17 cellular contexts compared by ENCODE assay signal in genomic region chr9:96514825-96515218, GRCh38.
DNase-seq lines count a peak whose midpoint lies in the region; ATAC-seq and TF ChIP-seq lines count a peak whose summit lies in the region.
"Had no signal": no experiment of that assay in that cellular context is flagged by ENCODE, and none has a peak within 500 bp of the region (broad histone marks: within the 10 kb centered on the region; RNA-seq: fewer than 3 reads in every experiment).

No MANE protein-coding gene starts in this region.

- CTCF ChIA-PET in mammary epithelial cell (lab: Charles Lee; ENCODE audit: low non-redundant PET): no interaction called here

- no peaks in the 10 kb centered on the region for H3K27me3 ChIP-seq in breast epithelium
- no peaks in the 10 kb centered on the region for H3K27me3 ChIP-seq in mammary epithelial cell (ENCODE audit: insufficient read depth, low read length)
- H3K27me3 ChIP-seq in fibroblast of lung (ENCODE audit: control insufficient read depth, insufficient read depth, low read length): no peaks in the 10 kb centered on the region
- no peaks in the 10 kb centered on the region for H3K27me3 ChIP-seq in psoas muscle (ENCODE audit: insufficient read depth in 3 of 3, low read length in 2 of 3)
- H3K27me3 ChIP-seq in upper lobe of right lung: no peaks in the 10 kb centered on the region
- H3K27me3 ChIP-seq: pancreas had no signal

- H4K20me1 ChIP-seq in mammary epithelial cell (ENCODE audit: insufficient read depth, low read length): no peaks in the 10 kb centered on the region
- H4K20me1 ChIP-seq in fibroblast of lung (ENCODE audit: control insufficient read depth, extremely low read depth, insufficient read depth, low read length): no peaks in the 10 kb centered on the region

- H3K36me3 ChIP-seq in breast epithelium: no peaks in the 10 kb centered on the region
- H3K36me3 ChIP-seq in mammary epithelial cell (ENCODE audit: insufficient read depth, low read length): peaks cover 2% of the 10 kb centered on the region
- peaks cover 1% of the 10 kb centered on the region for H3K36me3 ChIP-seq in fibroblast of lung (ENCODE audit: control insufficient read depth, insufficient read depth, low read length)
- H3K36me3 ChIP-seq in psoas muscle (ENCODE audit: insufficient read depth in 1 of 2, low read depth in 1 of 2): peaks cover 0 to 6% of the 10 kb centered on the region in 2 donors
- H3K36me3 ChIP-seq in upper lobe of right lung: peaks cover 4% of the 10 kb centered on the region

- no TSS peak for BruUV-seq in mammary epithelial cell (replicated peaks; lab: Mats Ljungman, UMichigan)

- TF ChIP-seq POLR2A in breast epithelium (IDR thresholded peaks at IDR 0.05): no peak

- in situ Hi-C loops in mammary epithelial cell (cut with MboI; ENCODE audit: low sequenced_read_pairs in 2 of 2): no loop called here

- H3K9ac ChIP-seq in mammary epithelial cell (ENCODE audit: insufficient read depth, low read length): no peak overlapping the region
- H3K9ac ChIP-seq in fibroblast of lung (ENCODE audit: insufficient read depth, low read length): peak overlapping the region; percentile 21

- TF ChIP-seq CTCF in breast epithelium (IDR thresholded peaks at IDR 0.05): no peak
- TF ChIP-seq CTCF in mammary epithelial cell (conservative IDR thresholded peaks at IDR 0.05 in 1 of 2, IDR thresholded peaks at IDR 0.05 in 1 of 2; ENCODE audit: extremely low read depth in 1 of 2, insufficient read depth in 1 of 2, low read depth in 1 of 2, low read length in 2 of 2): no peak
- no peak for TF ChIP-seq CTCF in fibroblast of lung (conservative IDR thresholded peaks at IDR 0.05 in 1 of 2, IDR thresholded peaks at IDR 0.05 in 1 of 2; ENCODE audit: low read depth in 1 of 2, low read length in 2 of 2)
- no peak for TF ChIP-seq CTCF in psoas muscle (IDR thresholded peaks at IDR 0.05)
- no peak for TF ChIP-seq CTCF in upper lobe of right lung (IDR thresholded peaks at IDR 0.05)

- WGBS in mammary epithelial cell (ENCODE audit: low coverage, missing lambda C conversion rate): 58% methylated on average over 4 of the region's 4 CpGs
- 73 to 74% (median 74%) methylated on average over 4 of the region's 4 CpGs for WGBS in psoas muscle, 3 donors

- DNase-seq in breast epithelium (ENCODE audit: low spot score in 2 of 2): no peak
- no peak for DNase-seq in mammary epithelial cell
- DNase-seq in fibroblast of lung (ENCODE audit: low read depth in 2 of 2): peak in 1 of 2 donors; percentile 56
- no peak for DNase-seq in psoas muscle
- no peak for DNase-seq in upper lobe of right lung
- DNase-seq in left lobe of liver (ENCODE audit: low spot score): no peak
- DNase-seq in NCI-H82 treated with DMSO at 0.1 percent for 48 hours (lab: John Stamatoyannopoulos, UW; ENCODE audit: unreplicated experiment): no peak
- DNase-seq: activated CD8-positive, alpha-beta memory T cell treated with anti-CD3 and anti-CD28 coated beads, Interleukin-2, amount 10 ng/mL, durations not matched to agents 7 days and 5 days; activated naive CD4-positive, alpha-beta T cell; CD4-positive, alpha-beta T cell; DND-41; NCI-H1417 treated with DMSO at 0.1 percent for 48 hours; pancreas; stimulated activated naive CD8-positive, alpha-beta T cell treated with anti-CD3 and anti-CD28 coated beads, Interleukin-15, amount 100 ng/mL, for 72 hours had no signal

- H3K27ac ChIP-seq in breast epithelium: peak overlapping the region; percentile 76 to 79
- no peak overlapping the region for H3K27ac ChIP-seq in mammary epithelial cell (ENCODE audit: insufficient read depth, low read depth, low read length)
- H3K27ac ChIP-seq in fibroblast of lung (ENCODE audit: insufficient read depth, low read length): peak overlapping the region; percentile 84
- H3K27ac ChIP-seq in psoas muscle: peak overlapping the region; percentile 15
- H3K27ac ChIP-seq in upper lobe of right lung: peak overlapping the region; percentile 60
- H3K27ac ChIP-seq: 22Rv1, pancreas had no signal

- H2AFZ ChIP-seq in mammary epithelial cell (ENCODE audit: low read depth, low read length): no peak overlapping the region
- no peak overlapping the region for H2AFZ ChIP-seq in fibroblast of lung (ENCODE audit: low read length)

- H3K4me2 ChIP-seq in mammary epithelial cell (ENCODE audit: insufficient read depth, low read depth, low read length) (no peak overlapping the region), fibroblast of lung (ENCODE audit: extremely low read depth, insufficient read depth, low read length) (peak overlapping the region; percentile 61)

- H3K79me2 ChIP-seq in mammary epithelial cell (ENCODE audit: insufficient read depth, low read length): no peaks in the 10 kb centered on the region
- H3K79me2 ChIP-seq in fibroblast of lung (ENCODE audit: control insufficient read depth, insufficient read depth, low read length): no peaks in the 10 kb centered on the region

- ATAC-seq in psoas muscle: no peak
- no peak for ATAC-seq in upper lobe of right lung
- ATAC-seq in left lobe of liver: no peak
- no peak for ATAC-seq in GM18511 (IDR thresholded peaks at IDR 0.05; ENCODE audit: unreplicated experiment)
- ATAC-seq: activated CD4-positive, CD25-positive, alpha-beta regulatory T cell treated with anti-CD3 and anti-CD28 coated beads, Interleukin-2, amount 50 U/mL, for 24 hours; activated CD8-positive, alpha-beta memory T cell treated with anti-CD3 and anti-CD28 coated beads, Interleukin-2, amount 10 ng/mL, durations not matched to agents 7 days and 5 days; stimulated activated naive CD8-positive, alpha-beta T cell treated with anti-CD3 and anti-CD28 coated beads, Interleukin-15, amount 100 ng/mL, for 72 hours had no signal

- H3K9me3 ChIP-seq in breast epithelium: no peaks in the 10 kb centered on the region
- no peaks in the 10 kb centered on the region for H3K9me3 ChIP-seq in mammary epithelial cell (replicated peaks; ENCODE audit: insufficient read depth, low read length)
- H3K9me3 ChIP-seq in fibroblast of lung (ENCODE audit: control insufficient read depth, insufficient read depth, low read depth, low read length): no peaks in the 10 kb centered on the region
- no peaks in the 10 kb centered on the region for H3K9me3 ChIP-seq in psoas muscle
- H3K9me3 ChIP-seq in upper lobe of right lung: no peaks in the 10 kb centered on the region
- H3K9me3 ChIP-seq: pancreas had no signal

- dilution Hi-C loops in mammary epithelial cell (cut with HindIII; ENCODE audit: low sequenced_read_pairs): no loop called here

- H3K4me1 ChIP-seq in breast epithelium (peaks cover 2 to 9% of the 10 kb centered on the region in 2 donors), mammary epithelial cell (ENCODE audit: insufficient read depth, low read length) (no peaks in the 10 kb centered on the region), fibroblast of lung (ENCODE audit: control insufficient read depth, extremely low read depth, insufficient read depth, low read length) (peaks cover 26% of the 10 kb centered on the region), psoas muscle (no peaks in the 10 kb centered on the region), upper lobe of right lung (peaks cover 4% of the 10 kb centered on the region)
- H3K4me1 ChIP-seq: pancreas had no signal

- intact Hi-C loops in breast epithelium (cut with DNase I; ENCODE audit: low total_unique reads) (no loop called here), mammary epithelial cell (cut with micrococcal nuclease) (no loop called here), psoas muscle (cut with DNase I) (loop anchor here in 1 of 2 donors (2.0 kb wide), 1 partner anchor 56 kb away; no protein-coding TSS in a partner anchor), upper lobe of right lung (cut with DNase I) (no loop called here)

- H3K4me3 ChIP-seq in breast epithelium (peak overlapping the region in 1 of 3 donors; percentile 5), mammary epithelial cell (replicated peaks in 1 of 3; ENCODE audit: insufficient read depth in 1 of 3, low read depth in 2 of 3, low read length in 3 of 3) (no peak overlapping the region), fibroblast of lung (replicated peaks in 1 of 4; ENCODE audit: control extremely low read depth in 1 of 4, insufficient read depth in 1 of 4, low read depth in 3 of 4, low read length in 4 of 4) (peak overlapping the region in 1 of 4 experiments; percentile 11), psoas muscle (no peak overlapping the region), upper lobe of right lung (no peak overlapping the region)
- H3K4me3 ChIP-seq: pancreas had no signal
